8 cellular contexts compared by ENCODE assay signal in genomic region chr2:131092409-131093065, GRCh38. TPM values are rescaled to one million over a fixed set of nuclear protein-coding genes. Genes with fewer than 3 reads are reported as not detected.
DNase-seq lines count a peak whose midpoint lies in the region; ATAC-seq, FAIRE-seq and TF ChIP-seq lines count a peak whose summit lies in the region.

No MANE protein-coding gene starts in this region.

- peaks cover 3% of the 10 kb centered on the region for H3K27me3 Mint-ChIP-seq in activated CD8-positive, alpha-beta memory T cell treated with anti-CD3 and anti-CD28 coated beads, Interleukin-2, amount 10 ng/mL, durations not matched to agents 7 days and 5 days
- no peaks in the 10 kb centered on the region for H3K27me3 Mint-ChIP-seq in activated T-cell treated with anti-CD3 and anti-CD28 coated beads, Interleukin-2, amount 50 U/mL, for 4 hours (ENCODE audit: low read depth)

- no peak for FAIRE-seq in small intestine (lab: Jason Lieb, UNC)

- H3K36me3 Mint-ChIP-seq in activated CD8-positive, alpha-beta memory T cell treated with anti-CD3 and anti-CD28 coated beads, Interleukin-2, amount 10 ng/mL, durations not matched to agents 7 days and 5 days = peaks cover 22% of the 10 kb centered on the region
- H3K36me3 Mint-ChIP-seq in activated T-cell treated with anti-CD3 and anti-CD28 coated beads, Interleukin-2, amount 50 U/mL, for 4 hours (ENCODE audit: insufficient read depth) = peaks cover 8% of the 10 kb centered on the region

- CTCF ChIA-PET in activated CD8-positive, alpha-beta memory T cell treated with anti-CD3 and anti-CD28 coated beads, Interleukin-2, amount 10 ng/mL, durations not matched to agents 7 days and 5 days (lab: Charles Lee) = interaction anchor here (1.3 to 4.0 kb wide), 3 partner anchors 12 to 52 kb away, joined by 4 to 22 read pairs (median 7); partner anchors contain the start of gene PLEKHB2

- 1% methylated on average over 22 of the region's 36 CpGs for WGBS in hepatocyte (ENCODE audit: low lambda C conversion rate, missing lambda C conversion rate)
- WGBS in small intestine, 3 donors = 0 to 1% (median 0%) methylated on average over 36 of the region's 36 CpGs

- no peak for ATAC-seq in activated CD8-positive, alpha-beta memory T cell treated with anti-CD3 and anti-CD28 coated beads, Interleukin-2, amount 10 ng/mL, durations not matched to agents 7 days and 5 days
- peak in 1 of 2 donors; percentile 30 for ATAC-seq in activated T-cell treated with anti-CD3 and anti-CD28 coated beads, Interleukin-2, amount 50 U/mL, for 4 hours
- ATAC-seq in HG03520 (IDR thresholded peaks at IDR 0.05; ENCODE audit: unreplicated experiment) = no peak

- peak overlapping the region; percentile 75 for H3K4me3 Mint-ChIP-seq in activated CD8-positive, alpha-beta memory T cell treated with anti-CD3 and anti-CD28 coated beads, Interleukin-2, amount 10 ng/mL, durations not matched to agents 7 days and 5 days
- peak overlapping the region; percentile 85 for H3K4me3 Mint-ChIP-seq in activated T-cell treated with anti-CD3 and anti-CD28 coated beads, Interleukin-2, amount 50 U/mL, for 4 hours

- H3K27ac ChIP-seq in hepatocyte = peak overlapping the region; percentile 98
- H3K27ac ChIP-seq in small intestine (ENCODE audit: low read depth in 1 of 2, low read length in 1 of 2) = peak overlapping the region; percentile 97 to 99

- no peaks in the 10 kb centered on the region for H3K9me3 Mint-ChIP-seq in activated CD8-positive, alpha-beta memory T cell treated with anti-CD3 and anti-CD28 coated beads, Interleukin-2, amount 10 ng/mL, durations not matched to agents 7 days and 5 days (ENCODE audit: low read depth)
- no peaks in the 10 kb centered on the region for H3K9me3 Mint-ChIP-seq in activated T-cell treated with anti-CD3 and anti-CD28 coated beads, Interleukin-2, amount 50 U/mL, for 4 hours

- no peak for DNase-seq in activated CD8-positive, alpha-beta memory T cell treated with anti-CD3 and anti-CD28 coated beads, Interleukin-2, amount 10 ng/mL, durations not matched to agents 7 days and 5 days
- no peak for DNase-seq in activated CD8-positive, alpha-beta memory T cell treated with anti-CD3 and anti-CD28 coated beads, Interleukin-2, amount 50 U/mL, for 48 hours
- DNase-seq in activated T-cell treated with anti-CD3 and anti-CD28 coated beads, Interleukin-2, amount 50 U/mL, for 4 hours = peak; percentile 16
- peak; percentile 84 for DNase-seq in hepatocyte (ENCODE audit: low spot score)
- peak; percentile 20 for DNase-seq in small intestine
- DNase-seq in SHP77 (lab: John Stamatoyannopoulos, UW) = no peak
- no peak for DNase-seq in HuH-7.5 (ENCODE audit: low spot score)

- H3K4me3 ChIP-seq in hepatocyte (peak overlapping the region; percentile 29), small intestine (ENCODE audit: low read depth in 1 of 2, low read length in 2 of 2) (peak overlapping the region; percentile 69 to 97)

- H3K4me2 ChIP-seq in hepatocyte = peak overlapping the region; percentile 80

- H3K4me1 Mint-ChIP-seq in activated CD8-positive, alpha-beta memory T cell treated with anti-CD3 and anti-CD28 coated beads, Interleukin-2, amount 10 ng/mL, durations not matched to agents 7 days and 5 days = peaks cover 31% of the 10 kb centered on the region
- peaks cover 25% of the 10 kb centered on the region for H3K4me1 Mint-ChIP-seq in activated T-cell treated with anti-CD3 and anti-CD28 coated beads, Interleukin-2, amount 50 U/mL, for 4 hours (ENCODE audit: low read depth)

- no peak overlapping the region for H2AFZ ChIP-seq in hepatocyte

- peaks cover 53% of the 10 kb centered on the region for H3K79me2 ChIP-seq in hepatocyte

- H3K36me3 ChIP-seq in hepatocyte (replicated peaks; ENCODE audit: insufficient read depth, low read depth) = no peaks in the 10 kb centered on the region
- peaks cover 0 to 7% of the 10 kb centered on the region in 2 donors for H3K36me3 ChIP-seq in small intestine (ENCODE audit: control insufficient read depth in 2 of 2, insufficient read depth in 2 of 2, low read length in 2 of 2)

- H3K27me3 ChIP-seq in hepatocyte = no peaks in the 10 kb centered on the region
- H3K27me3 ChIP-seq in small intestine (ENCODE audit: control insufficient read depth in 2 of 2, insufficient read depth in 2 of 2, low read length in 2 of 2) = no peaks in the 10 kb centered on the region

- no peaks in the 10 kb centered on the region for H3K9me2 ChIP-seq in hepatocyte (replicated peaks; ENCODE audit: insufficient read depth)

- H3K4me1 ChIP-seq in hepatocyte (ENCODE audit: insufficient read depth) (peaks cover 5% of the 10 kb centered on the region), small intestine (ENCODE audit: control insufficient read depth in 2 of 2, insufficient read depth in 1 of 2, low read depth in 1 of 2, low read length in 1 of 2) (peaks cover 0 to 3% of the 10 kb centered on the region in 2 donors)

- peaks cover 46% of the 10 kb centered on the region for H4K20me1 ChIP-seq in hepatocyte (ENCODE audit: insufficient read depth, poor library complexity, severe bottlenecking)

- H3K27ac Mint-ChIP-seq in activated CD8-positive, alpha-beta memory T cell treated with anti-CD3 and anti-CD28 coated beads, Interleukin-2, amount 10 ng/mL, durations not matched to agents 7 days and 5 days = peak overlapping the region; percentile 81

- TF ChIP-seq CTCF in hepatocyte (IDR thresholded peaks at IDR 0.05; ENCODE audit: poor library complexity) = no peak

- H3K9me3 ChIP-seq in hepatocyte (ENCODE audit: low read depth) (no peaks in the 10 kb centered on the region), small intestine (ENCODE audit: control insufficient read depth, low read depth) (no peaks in the 10 kb centered on the region)

RNA-seq across cellular contexts. Expression of gene FAM168B, which starts 0.7 kb away (rescaled TPM):
- 10 to 100 TPM; 40.6 to 65.5 TPM for total RNA-seq in activated CD8-positive, alpha-beta memory T cell treated with anti-CD3 and anti-CD28 coated beads, Interleukin-2, amount 10 ng/mL, durations not matched to agents 7 days and 5 days
- 100 to 1,000 TPM; 101 to 111 (median 107) TPM for total RNA-seq in activated T-cell treated with anti-CD3 and anti-CD28 coated beads, Interleukin-2, amount 50 U/mL, for 4 hours
- 116 and 123 TPM in 2 replicates for total RNA-seq in hepatocyte
- polyA plus RNA-seq in hepatocyte (40.0 and 45.2 TPM in 2 replicates), small intestine (10 to 100 TPM; 25.5 to 45.2 (median 30.8) TPM)

RNA-seq across cellular contexts. Expression of gene PLEKHB2, which starts 12.6 kb away (rescaled TPM):
- 10 to 100 TPM; 58.5 to 64.3 TPM for total RNA-seq in activated CD8-positive, alpha-beta memory T cell treated with anti-CD3 and anti-CD28 coated beads, Interleukin-2, amount 10 ng/mL, durations not matched to agents 7 days and 5 days
- 10 to 100 TPM; 55.6 to 61.1 (median 57.7) TPM for total RNA-seq in activated T-cell treated with anti-CD3 and anti-CD28 coated beads, Interleukin-2, amount 50 U/mL, for 4 hours
- 90.4 and 105 TPM in 2 replicates for total RNA-seq in hepatocyte
- polyA plus RNA-seq in hepatocyte = 45.9 and 54.0 TPM in 2 replicates
- 10 to 100 TPM; 40.3 to 78.7 (median 54.0) TPM for polyA plus RNA-seq in small intestine

Comparison
In these comparisons a context has a peak if more than half of its experiments do, and no peak if none do; other contexts are left out.
1. DNase-seq: peak in activated T-cell treated with anti-CD3 and anti-CD28 coated beads, Interleukin-2, amount 50 U/mL, for 4 hours (single experiment), hepatocyte (single experiment) and small intestine (single experiment); none in activated CD8-positive, alpha-beta memory T cell treated with anti-CD3 and anti-CD28 coated beads, Interleukin-2, amount 10 ng/mL, durations not matched to agents 7 days and 5 days (single experiment), activated CD8-positive, alpha-beta memory T cell treated with anti-CD3 and anti-CD28 coated beads, Interleukin-2, amount 50 U/mL, for 48 hours (single experiment), SHP77 (0 of 2) and HuH-7.5 (single experiment).